Comparison of ENCODE assay signal across 28 cellular contexts in the genomic region with DNA sequence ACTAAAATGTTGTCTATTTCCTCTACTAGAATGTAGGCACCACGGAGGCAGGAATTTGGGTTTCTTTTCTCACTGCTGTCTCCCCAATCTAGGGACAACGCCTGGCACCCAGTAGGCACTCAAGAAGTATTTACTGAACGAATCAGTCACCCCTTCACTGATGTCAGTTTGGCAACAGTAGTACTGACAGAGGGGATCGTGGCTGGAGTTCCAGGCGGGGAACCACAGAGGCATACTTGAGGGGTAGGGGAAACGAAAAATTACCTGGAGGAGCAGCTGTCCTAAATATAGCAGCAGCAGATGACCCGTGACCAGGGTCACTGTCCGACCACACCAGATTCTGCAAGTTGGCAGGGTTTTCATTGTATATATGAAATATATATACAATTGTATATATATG.
"Had no signal": no experiment of that assay in that cellular context is flagged by ENCODE, and none has a peak within 500 bp of the region (broad histone marks: within the 10 kb centered on the region; RNA-seq: fewer than 3 reads in every experiment).

No MANE protein-coding gene starts in this region.

- DNase-seq: activated CD4-positive, alpha-beta T cell treated with anti-CD3 and anti-CD28 coated beads, Interleukin-2, amount 50 U/mL, for 4 hours; activated CD8-positive, alpha-beta memory T cell treated with anti-CD3 and anti-CD28 coated beads for 24 hours; activated CD8-positive, alpha-beta memory T cell treated with anti-CD3 and anti-CD28 coated beads, Interleukin-2, amount 50 U/mL, for 4 hours; activated T-cell treated with anti-CD3 and anti-CD28 coated beads, Interleukin-2, amount 50 U/mL, for 24 hours; adrenal gland; effector memory CD8-positive, alpha-beta T cell; glutamatergic neuron; hippocampal formation; left ventricle myocardium inferior; mammary epithelial cell; right cardiac atrium; stimulated activated CD4-positive, alpha-beta T cell treated with anti-CD3 and anti-CD28 coated beads, Interleukin-12 subunit alpha, Interleukin-12 subunit beta, amount 100 ng/mL, for 4 hours; stimulated activated CD4-positive, alpha-beta T cell treated with anti-CD3 and anti-CD28 coated beads, Interleukin-4, amount 100 ng/mL, for 4 hours; stimulated activated naive CD8-positive, alpha-beta T cell treated with anti-CD3 and anti-CD28 coated beads, Interleukin-15, Interleukin-2, amounts not matched to agents 100 U/mL and 50 U/mL, for 24 hours; thyroid gland had no signal

- H3K27ac ChIP-seq: adrenal gland, breast epithelium, left ventricle myocardium inferior, neutrophil, parathyroid adenoma, thyroid gland had no signal

- H3K9me3 ChIP-seq: adrenal gland, breast epithelium, left ventricle myocardium inferior, neutrophil, thyroid gland had no signal

- H3K4me3 Mint-ChIP-seq: activated naive CD8-positive, alpha-beta T cell; activated T-cell treated with anti-CD3 and anti-CD28 coated beads, Interleukin-2, amount 50 U/mL, for 24 hours; activated T-helper 17 cell treated with anti-CD3 and anti-CD28 coated beads, Interleukin-2, amount 50 U/mL, for 72 hours; central memory CD8-positive, alpha-beta T cell; effector memory CD8-positive, alpha-beta T cell; mesothelial cell of epicardium; natural killer cell treated with Interleukin-12 subunit alpha and Interleukin-12 subunit beta and Interleukin-15 and Interleukin-18, amount 100 ng/mL, for 72 hours; T-helper 2 cell treated with Interferon-gamma antibody and Interleukin-4, amounts not matched to agents 5 μg/mL and 100 μg/mL, for 36 hours; WTC11 had no signal

- H2AFZ ChIP-seq: parathyroid adenoma had no signal

- H3K9ac ChIP-seq: parathyroid adenoma had no signal

- H3K27me3 Mint-ChIP-seq: activated T-cell treated with anti-CD3 and anti-CD28 coated beads, Interleukin-2, amount 50 U/mL, for 24 hours; activated T-helper 17 cell treated with anti-CD3 and anti-CD28 coated beads, Interleukin-2, amount 50 U/mL, for 72 hours; central memory CD8-positive, alpha-beta T cell had no signal

- FAIRE-seq: astrocyte, endothelial cell of umbilical vein had no signal

- ATAC-seq: activated T-helper 17 cell treated with anti-CD3 and anti-CD28 coated beads, Interleukin-2, amount 50 U/mL, for 72 hours; effector memory CD8-positive, alpha-beta T cell; esophagus mucosa; natural killer cell treated with Interleukin-12 subunit alpha and Interleukin-12 subunit beta and Interleukin-15 and Interleukin-18, amount 100 ng/mL, for 72 hours; right cardiac atrium; stimulated activated naive CD8-positive, alpha-beta T cell treated with anti-CD3 and anti-CD28 coated beads, Interleukin-15, Interleukin-2, amounts not matched to agents 100 U/mL and 50 U/mL, for 24 hours; WTC11 had no signal

- H3K4me1 Mint-ChIP-seq: central memory CD8-positive, alpha-beta T cell; mesothelial cell of epicardium had no signal

- H3K27ac Mint-ChIP-seq: activated naive CD8-positive, alpha-beta T cell; activated T-cell treated with anti-CD3 and anti-CD28 coated beads, Interleukin-2, amount 50 U/mL, for 24 hours; effector memory CD8-positive, alpha-beta T cell; mesothelial cell of epicardium; natural killer cell treated with Interleukin-12 subunit alpha and Interleukin-12 subunit beta and Interleukin-15 and Interleukin-18, amount 100 ng/mL, for 72 hours; T-helper 2 cell treated with Interferon-gamma antibody and Interleukin-4, amounts not matched to agents 5 μg/mL and 100 μg/mL, for 36 hours; WTC11 had no signal

- H3K79me2 ChIP-seq: parathyroid adenoma had no signal

- H3K36me3 Mint-ChIP-seq: activated naive CD8-positive, alpha-beta T cell; mesothelial cell of epicardium; natural killer cell treated with Interleukin-12 subunit alpha and Interleukin-12 subunit beta and Interleukin-15 and Interleukin-18, amount 100 ng/mL, for 72 hours; WTC11 had no signal

- H3K4me1 ChIP-seq: adrenal gland, breast epithelium, parathyroid adenoma, thyroid gland had no signal

- H3K4me3 ChIP-seq: adrenal gland, breast epithelium, left ventricle myocardium inferior, thyroid gland had no signal

- H3K9me3 Mint-ChIP-seq: activated T-cell treated with anti-CD3 and anti-CD28 coated beads, Interleukin-2, amount 50 U/mL, for 24 hours; activated T-helper 17 cell treated with anti-CD3 and anti-CD28 coated beads, Interleukin-2, amount 50 U/mL, for 72 hours; central memory CD8-positive, alpha-beta T cell; effector memory CD8-positive, alpha-beta T cell; natural killer cell treated with Interleukin-12 subunit alpha and Interleukin-12 subunit beta and Interleukin-15 and Interleukin-18, amount 100 ng/mL, for 72 hours; T-helper 2 cell treated with Interferon-gamma antibody and Interleukin-4, amounts not matched to agents 5 μg/mL and 100 μg/mL, for 36 hours had no signal

- H3K27me3 ChIP-seq: adrenal gland, breast epithelium, neutrophil, thyroid gland had no signal

- H3K36me3 ChIP-seq: adrenal gland, breast epithelium, left ventricle myocardium inferior, thyroid gland had no signal
